ENCODE assay signal across 9 cellular contexts in genomic region chr17:14203392-14203791, GRCh38. TPM values are rescaled to one million over a fixed set of nuclear protein-coding genes. Genes with fewer than 3 reads are reported as not detected.
DNase-seq lines count a peak whose midpoint lies in the region; FAIRE-seq and TF ChIP-seq lines count a peak whose summit lies in the region.
"Had no signal": no experiment of that assay in that cellular context is flagged by ENCODE, and none has a peak within 500 bp of the region (broad histone marks: within the 10 kb centered on the region; RNA-seq: fewer than 3 reads in every experiment).

No MANE protein-coding gene starts in this region.

- H4K20me1 ChIP-seq in OCI-LY7 (ENCODE audit: insufficient read depth, low read length): peaks cover 2% of the 10 kb centered on the region; the same call in 1 of the 2 replicates
- peaks cover 15% of the 10 kb centered on the region for H4K20me1 ChIP-seq in astrocyte (ENCODE audit: insufficient read depth, low read length)

- H3K36me3 Mint-ChIP-seq in astrocyte (ENCODE audit: low read depth, unreplicated experiment) (peaks cover 22% of the 10 kb centered on the region), nephron (ENCODE audit: low read depth) (peaks cover 18% of the 10 kb centered on the region)

- H3K27me3 ChIP-seq in astrocyte (ENCODE audit: insufficient read depth, low read length): no peaks in the 10 kb centered on the region

- H3K4me1 Mint-ChIP-seq in astrocyte (ENCODE audit: low read depth, unreplicated experiment) (peaks cover 5% of the 10 kb centered on the region), nephron (peaks cover 5% of the 10 kb centered on the region)
- H3K4me1 Mint-ChIP-seq: naive B cell had no signal

- intact Hi-C loops in OCI-LY7 (cut with micrococcal nuclease; ENCODE audit: unreplicated experiment): no loop called here

- H3K27ac ChIP-seq in OCI-LY7 (ENCODE audit: low read depth, low read length, poor library complexity, severe bottlenecking) (no peak overlapping the region), astrocyte (ENCODE audit: low read depth, low read length) (no peak overlapping the region)

- H3K79me2 ChIP-seq in OCI-LY7 (ENCODE audit: insufficient read depth, low read depth, low read length): no peaks in the 10 kb centered on the region
- H3K79me2 ChIP-seq in astrocyte (ENCODE audit: insufficient read depth, low read length): no peaks in the 10 kb centered on the region

- H3K27me3 Mint-ChIP-seq in astrocyte (ENCODE audit: low read depth, unreplicated experiment) (no peaks in the 10 kb centered on the region), nephron (ENCODE audit: low read depth) (no peaks in the 10 kb centered on the region)

- H3K4me2 ChIP-seq in OCI-LY7 (ENCODE audit: low read length) (no peak overlapping the region), astrocyte (ENCODE audit: low read length) (no peak overlapping the region)

- TF ChIP-seq CTCF in GM12873 (IDR thresholded peaks at IDR 0.05; ENCODE audit: insufficient read depth, low read depth, low read length, missing control alignments) (peak; percentile 7), OCI-LY7 (conservative IDR thresholded peaks at IDR 0.05; ENCODE audit: low read length) (peak; percentile 57), astrocyte (IDR thresholded peaks at IDR 0.05; ENCODE audit: insufficient read depth, low read depth, low read length) (peak; percentile 14), nephron (IDR thresholded peaks at IDR 0.05; ENCODE audit: unreplicated experiment in 3 of 3) (peak in 2 of 3 experiments; percentile 27 to 29)

- no peaks in the 10 kb centered on the region for H3K9me3 ChIP-seq in OCI-LY7 (ENCODE audit: low read length)
- no peaks in the 10 kb centered on the region for H3K9me3 ChIP-seq in astrocyte (ENCODE audit: insufficient read depth, low read depth, low read length)

- H3K27ac Mint-ChIP-seq in astrocyte (ENCODE audit: unreplicated experiment): no peak overlapping the region
- no peak overlapping the region for H3K27ac Mint-ChIP-seq in nephron
- H3K27ac Mint-ChIP-seq: naive B cell had no signal

- no peaks in the 10 kb centered on the region for H3K9me2 ChIP-seq in OCI-LY7 (ENCODE audit: insufficient read depth, low read length)

- H3K4me3 Mint-ChIP-seq in astrocyte (ENCODE audit: unreplicated experiment) (no peak overlapping the region), nephron (no peak overlapping the region)

- H3K36me3 ChIP-seq in OCI-LY7 (ENCODE audit: insufficient read depth, low read length) (peaks cover 15% of the 10 kb centered on the region; the same call in 1 of the 2 replicates), astrocyte (ENCODE audit: insufficient read depth, low read length) (peaks cover 4% of the 10 kb centered on the region)

- no peaks in the 10 kb centered on the region for H3K4me1 ChIP-seq in OCI-LY7 (ENCODE audit: insufficient read depth, low read length, poor library complexity, severe bottlenecking)
- H3K4me1 ChIP-seq in astrocyte (ENCODE audit: insufficient read depth, low read length): no peaks in the 10 kb centered on the region

- H2AFZ ChIP-seq in OCI-LY7 (ENCODE audit: low read length) (no peak overlapping the region), astrocyte (ENCODE audit: low read depth, low read length) (no peak overlapping the region)

- DNase-seq in OCI-LY7 (ENCODE audit: low spot score) (peak; percentile 19), astrocyte (ENCODE audit: low read depth) (no peak), NCI-H1092 treated with DMSO at 0.1 percent for 48 hours (lab: John Stamatoyannopoulos, UW) (no peak), germinal center (ENCODE audit: low spot score) (no peak), GOT3 (lab: John Stamatoyannopoulos, UW) (no peak)
- DNase-seq: naive B cell had no signal

- CTCF ChIA-PET in OCI-LY7 (lab: Charles Lee; ENCODE audit: unreplicated experiment): no interaction called here

- no TSS peak for BruUV-seq in OCI-LY7 (replicated peaks; lab: Mats Ljungman, UMichigan)

- no peak overlapping the region for H3K4me3 ChIP-seq in OCI-LY7 (ENCODE audit: low read depth, low read length, poor library complexity, severe bottlenecking)
- H3K4me3 ChIP-seq in astrocyte (ENCODE audit: insufficient read depth, low read depth, low read length): no peak overlapping the region

- no peaks in the 10 kb centered on the region for H3K9me3 Mint-ChIP-seq in astrocyte (ENCODE audit: unreplicated experiment)
- H3K9me3 Mint-ChIP-seq in nephron: no peaks in the 10 kb centered on the region
- H3K9me3 Mint-ChIP-seq: naive B cell had no signal

- FAIRE-seq in astrocyte (lab: Jason Lieb, UNC): no peak

- H3K9ac ChIP-seq in astrocyte (ENCODE audit: low read length): no peak overlapping the region

- POLR2A ChIA-PET in OCI-LY7 (lab: Charles Lee): interaction anchor here (0.6 kb wide), 2 partner anchors 388 to 1366 kb away, joined by 4 to 5 read pairs; no protein-coding TSS in a partner anchor

RNA-seq across cellular contexts. Expression of gene CDRT15, which starts 33.3 kb away (rescaled TPM):
- total RNA-seq in OCI-LY7 (2014; rRNA removed; shearing (Covaris generic)): not detected in 2 replicates
- total RNA-seq in OCI-LY7 (2022) (not detected in 2 replicates), astrocyte (not detected in 2 replicates)
- total RNA-seq: glomerular endothelial cell had no signal

Comparison
In these comparisons a context has a peak if more than half of its experiments do, and no peak if none do; other contexts are left out.
1. CTCF ChIP-seq: peak in every context shown above with its lines; median percentile 57 in OCI-LY7; 28 in nephron; 14 in astrocyte; 7 in GM12873.